8 cellular contexts compared by ENCODE assay signal in the genomic region with DNA sequence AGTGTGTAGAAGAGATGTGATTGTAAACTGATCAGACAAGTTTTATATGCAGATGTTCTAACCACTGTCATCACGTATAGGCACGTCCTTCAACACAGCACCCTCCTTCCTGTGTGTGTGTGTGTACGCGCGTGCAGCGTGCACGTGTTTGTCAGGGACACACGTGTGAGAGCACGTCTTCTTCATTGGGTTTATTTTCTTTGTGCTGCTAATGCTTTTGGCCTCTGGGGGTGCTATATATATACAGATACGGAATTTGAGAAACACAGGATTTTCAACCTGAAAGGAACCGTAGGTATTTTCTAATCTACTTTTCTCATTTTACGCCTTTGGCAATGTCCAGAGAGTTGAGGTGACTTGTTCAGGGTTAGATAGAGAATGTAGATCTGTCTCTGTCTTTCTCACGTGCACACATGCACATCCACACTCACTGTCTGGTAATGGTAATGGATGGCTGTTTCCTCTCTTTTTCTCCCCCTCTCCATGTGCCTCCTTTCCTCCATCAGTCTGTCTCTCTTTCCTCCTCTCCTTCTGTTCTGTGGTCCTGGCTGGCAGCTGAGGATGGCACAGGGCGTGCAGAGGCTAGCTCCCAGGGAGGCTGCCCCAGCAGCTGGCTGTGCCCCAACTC. TPM values are rescaled to one million over a fixed set of nuclear protein-coding genes. Genes with fewer than 3 reads are reported as not detected.
DNase-seq lines count a peak whose midpoint lies in the region; ATAC-seq and TF ChIP-seq lines count a peak whose summit lies in the region.

No MANE protein-coding gene starts in this region.

- no peaks in the 10 kb centered on the region for H3K9me3 Mint-ChIP-seq in activated naive CD4-positive, alpha-beta T cell treated with anti-CD3 and anti-CD28 coated beads, Interleukin-2, amount 10 ng/mL, durations not matched to agents 7 days and 5 days

- no peak overlapping the region for H3K27ac ChIP-seq in Panc1 (ENCODE audit: low read length)

- no TSS peak for BruUV-seq in Panc1 (replicated peaks; lab: Mats Ljungman, UMichigan)

- H3K27me3 Mint-ChIP-seq in activated naive CD4-positive, alpha-beta T cell treated with anti-CD3 and anti-CD28 coated beads, Interleukin-2, amount 10 ng/mL, durations not matched to agents 7 days and 5 days, result peaks cover 4% of the 10 kb centered on the region

- H3K4me3 Mint-ChIP-seq in activated naive CD4-positive, alpha-beta T cell treated with anti-CD3 and anti-CD28 coated beads, Interleukin-2, amount 10 ng/mL, durations not matched to agents 7 days and 5 days, result no peak overlapping the region

- no peak overlapping the region for H3K27ac Mint-ChIP-seq in activated naive CD4-positive, alpha-beta T cell treated with anti-CD3 and anti-CD28 coated beads, Interleukin-2, amount 10 ng/mL, durations not matched to agents 7 days and 5 days

- ATAC-seq in HG02981 (IDR thresholded peaks at IDR 0.05; ENCODE audit: unreplicated experiment), result peak; percentile 68
- ATAC-seq in Panc1, result no peak
- ATAC-seq in sciatic nerve, result no peak
- ATAC-seq in GM19397 (IDR thresholded peaks at IDR 0.05; ENCODE audit: unreplicated experiment), result no peak

- H3K36me3 ChIP-seq in Panc1 (ENCODE audit: control insufficient read depth, insufficient read depth, low read length), result no peaks in the 10 kb centered on the region

- intact Hi-C loops in Panc1 (cut with micrococcal nuclease; ENCODE audit: unreplicated experiment), result no loop called here
- intact Hi-C loops in sciatic nerve (cut with DNase I), result no loop called here

- CTCF ChIA-PET in Panc1 (lab: Charles Lee), result no interaction called here
- CTCF ChIA-PET in activated naive CD4-positive, alpha-beta T cell treated with anti-CD3 and anti-CD28 coated beads, Interleukin-2, amount 10 ng/mL, durations not matched to agents 7 days and 5 days (lab: Charles Lee), result no interaction called here

- in situ Hi-C loops in Panc1 (cut with HindIII; ENCODE audit: low pct_unique_long_range_greater_than_20kb, low sequenced_read_pairs), result no loop called here

- no peak overlapping the region for H3K4me3 ChIP-seq in Panc1 (ENCODE audit: low read depth in 2 of 2, low read length in 2 of 2)

- DNase-seq in SIG-M5 treated with dmso at 0.1 percent for 504 hours (lab: John Stamatoyannopoulos, UW; ENCODE audit: unreplicated experiment) (peak; percentile 4), SIG-M5 (lab: John Stamatoyannopoulos, UW) (no peak), Panc1 (ENCODE audit: low read depth, low spot score) (no peak), inferior parietal cortex (ENCODE audit: extremely low spot score) (peak; percentile 55), sciatic nerve (ENCODE audit: low spot score) (no peak)
- DNase-seq in activated naive CD4-positive, alpha-beta T cell treated with anti-CD3 and anti-CD28 coated beads, Interleukin-2, amount 10 ng/mL, durations not matched to agents 7 days and 5 days, result no peak

- H3K27me3 ChIP-seq in Panc1 (ENCODE audit: control insufficient read depth, insufficient read depth, low read length), result peaks cover 3% of the 10 kb centered on the region; the same call in 1 of the 2 replicates

- peak; percentile 63 for TF ChIP-seq CTCF in Panc1 (IDR thresholded peaks at IDR 0.05)

- H3K4me1 Mint-ChIP-seq in activated naive CD4-positive, alpha-beta T cell treated with anti-CD3 and anti-CD28 coated beads, Interleukin-2, amount 10 ng/mL, durations not matched to agents 7 days and 5 days, result no peaks in the 10 kb centered on the region

- no peaks in the 10 kb centered on the region for H3K4me1 ChIP-seq in Panc1 (ENCODE audit: control insufficient read depth, insufficient read depth, low read length)

- POLR2A ChIA-PET in Panc1 (lab: Charles Lee), result no interaction called here

- no peaks in the 10 kb centered on the region for H3K9me3 ChIP-seq in Panc1 (ENCODE audit: control insufficient read depth, insufficient read depth, low read depth, low read length)

- H3K36me3 Mint-ChIP-seq in activated naive CD4-positive, alpha-beta T cell treated with anti-CD3 and anti-CD28 coated beads, Interleukin-2, amount 10 ng/mL, durations not matched to agents 7 days and 5 days, result no peaks in the 10 kb centered on the region

RNA-seq across cellular contexts. Expression of a gene that starts 13.4 kb away (rescaled TPM):
- total RNA-seq in Panc1 (2021; ENCODE audit: unreplicated experiment), result not detected
- 0.11 TPM for polyA plus RNA-seq in Panc1 (2012; ENCODE audit: insufficient read length)
- total RNA-seq in sciatic nerve, result 0.45 TPM

Comparison
In these comparisons a context has a peak if more than half of its experiments do, and no peak if none do; other contexts are left out.
1. DNase-seq: peak in SIG-M5 treated with dmso at 0.1 percent for 504 hours (single experiment) and inferior parietal cortex (single experiment); none in SIG-M5 (single experiment), Panc1 (single experiment), sciatic nerve (single experiment) and activated naive CD4-positive, alpha-beta T cell treated with anti-CD3 and anti-CD28 coated beads, Interleukin-2, amount 10 ng/mL, durations not matched to agents 7 days and 5 days (single experiment).